ENCODE assay signal across 8 cellular contexts in the genomic region with DNA sequence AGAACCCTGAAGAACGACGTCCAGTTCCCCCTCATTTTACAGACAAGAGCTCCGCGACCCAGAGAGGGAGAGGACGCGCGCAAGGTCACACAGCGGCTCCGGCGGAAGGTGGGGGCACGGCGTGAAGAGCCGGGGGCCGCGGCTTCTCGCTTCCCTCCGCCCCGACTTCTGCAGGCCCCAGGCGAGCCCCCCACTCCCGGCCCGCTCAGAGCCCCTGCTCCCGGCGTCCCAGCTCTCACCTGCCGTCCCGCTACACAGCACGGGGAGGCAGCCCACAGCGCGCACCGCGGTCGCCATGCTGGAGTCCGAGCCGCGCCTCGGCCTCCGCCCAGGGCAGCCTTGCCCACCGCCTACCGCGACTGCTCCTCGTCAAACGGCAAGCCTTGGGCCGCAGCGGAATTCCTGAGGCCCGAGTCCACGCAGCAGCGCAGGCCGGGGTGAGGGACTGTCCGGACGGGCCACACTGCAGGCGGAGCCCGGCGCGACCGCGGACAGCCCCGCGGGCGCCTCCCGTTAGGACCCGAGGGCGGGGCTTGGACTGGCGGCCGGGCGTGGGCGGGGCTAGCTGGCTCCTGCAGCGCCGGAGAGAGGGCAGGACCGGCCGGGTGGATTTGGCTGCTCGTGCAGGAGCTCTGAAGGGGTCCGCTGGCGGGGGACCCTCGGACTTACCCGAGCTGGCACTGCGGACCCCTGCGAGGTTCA. TPM values are rescaled to one million over a fixed set of nuclear protein-coding genes. Genes with fewer than 3 reads are reported as not detected.
DNase-seq lines count a peak whose midpoint lies in the region; ATAC-seq and TF ChIP-seq lines count a peak whose summit lies in the region.

Gene MRPS5 (minus strand): TSS at position 314 of the 702 bp plus-strand sequence. CDS start 17 bp downstream, at position 297.

- TF ChIP-seq CTCF in DND-41 (IDR thresholded peaks at IDR 0.05; ENCODE audit: borderline replicate concordance, extremely low read depth, low read length, poor library complexity, severe bottlenecking) (peak; percentile 14), RWPE1 (conservative IDR thresholded peaks at IDR 0.05; ENCODE audit: low read depth) (0 out of 2 replicates have a peak, but pooled peaks have one; percentile 9), nephron (IDR thresholded peaks at IDR 0.05; ENCODE audit: unreplicated experiment in 3 of 3) (peak in 2 of 3 experiments; percentile 27 to 31)

- H3K4me2 ChIP-seq in DND-41 (ENCODE audit: insufficient read depth, low read length): peak within 1 kb of the TSS; percentile 99

- H3K27ac ChIP-seq in DND-41 (ENCODE audit: low read length): peak within 1 kb of the TSS; percentile 99
- peak within 1 kb of the TSS; percentile 85 for H3K27ac ChIP-seq in RWPE1

- peaks cover 37% of the 10 kb centered on the region for H3K4me1 Mint-ChIP-seq in activated T-helper 17 cell treated with anti-CD3 and anti-CD28 coated beads, Interleukin-2, amount 50 U/mL, for 72 hours
- H3K4me1 Mint-ChIP-seq in nephron: peaks cover 18% of the 10 kb centered on the region
- H3K4me1 Mint-ChIP-seq in stimulated activated naive CD8-positive, alpha-beta T cell treated with anti-CD3 and anti-CD28 coated beads, Interleukin-15, Interleukin-2, amounts not matched to agents 100 ng/mL and 50 ng/mL, for 24 hours (ENCODE audit: low read depth): peaks cover 45% of the 10 kb centered on the region

- peaks cover 48% of the 10 kb centered on the region for H3K36me3 Mint-ChIP-seq in activated T-helper 17 cell treated with anti-CD3 and anti-CD28 coated beads, Interleukin-2, amount 50 U/mL, for 72 hours (ENCODE audit: low read depth)
- peaks cover 19% of the 10 kb centered on the region for H3K36me3 Mint-ChIP-seq in nephron (ENCODE audit: low read depth)
- H3K36me3 Mint-ChIP-seq in stimulated activated naive CD8-positive, alpha-beta T cell treated with anti-CD3 and anti-CD28 coated beads, Interleukin-15, Interleukin-2, amounts not matched to agents 100 ng/mL and 50 ng/mL, for 24 hours (ENCODE audit: low read depth): peaks cover 33% of the 10 kb centered on the region

- peak within 1 kb of the TSS; percentile 72 to 85 for H3K4me3 ChIP-seq in DND-41 (ENCODE audit: low read depth in 1 of 2, low read length in 2 of 2)
- H3K4me3 ChIP-seq in Jurkat, Clone E6-1 (ENCODE audit: low read length): peak within 1 kb of the TSS; percentile 92

- ATAC-seq in DND-41 (ENCODE audit: insufficient read depth, low read depth) (peak; percentile 89), GM21619 (IDR thresholded peaks at IDR 0.05; ENCODE audit: unreplicated experiment) (peak; percentile 92)
- peak; percentile 97 for ATAC-seq in activated T-helper 17 cell treated with anti-CD3 and anti-CD28 coated beads, Interleukin-2, amount 50 U/mL, for 72 hours (replicated peaks)

- H3K36me3 ChIP-seq in DND-41 (ENCODE audit: insufficient read depth, low read length): peaks cover 23% of the 10 kb centered on the region

- DNase-seq in DND-41 (peak; percentile 86), RWPE1 (ENCODE audit: low spot score) (peak; percentile 88), fibroblast of peridontal ligament (ENCODE audit: extremely low read depth) (peak; percentile 54)
- peak; percentile 32 for DNase-seq in Jurkat, Clone E6-1 (ENCODE audit: low read depth, low spot score)

- H3K4me3 Mint-ChIP-seq in activated T-helper 17 cell treated with anti-CD3 and anti-CD28 coated beads, Interleukin-2, amount 50 U/mL, for 72 hours: peak within 1 kb of the TSS; percentile 95
- H3K4me3 Mint-ChIP-seq in nephron: peak within 1 kb of the TSS; percentile 97 to 99 (median 98)
- peak within 1 kb of the TSS; percentile 96 for H3K4me3 Mint-ChIP-seq in stimulated activated naive CD8-positive, alpha-beta T cell treated with anti-CD3 and anti-CD28 coated beads, Interleukin-15, Interleukin-2, amounts not matched to agents 100 ng/mL and 50 ng/mL, for 24 hours

- H3K79me2 ChIP-seq in DND-41 (ENCODE audit: insufficient read depth, low read length): peaks cover 52% of the 10 kb centered on the region

- peaks cover 16% of the 10 kb centered on the region; the same call in 1 of the 2 replicates for H4K20me1 ChIP-seq in DND-41 (ENCODE audit: insufficient read depth, low read length)

- peak within 1 kb of the TSS; percentile 98 for H2AFZ ChIP-seq in DND-41 (ENCODE audit: low read depth, low read length)

- no peaks in the 10 kb centered on the region for H3K9me3 Mint-ChIP-seq in activated T-helper 17 cell treated with anti-CD3 and anti-CD28 coated beads, Interleukin-2, amount 50 U/mL, for 72 hours
- H3K9me3 Mint-ChIP-seq in nephron: no peaks in the 10 kb centered on the region
- no peaks in the 10 kb centered on the region for H3K9me3 Mint-ChIP-seq in stimulated activated naive CD8-positive, alpha-beta T cell treated with anti-CD3 and anti-CD28 coated beads, Interleukin-15, Interleukin-2, amounts not matched to agents 100 ng/mL and 50 ng/mL, for 24 hours

- CTCF ChIA-PET in RWPE1 (lab: Yijun Ruan, JAX): interaction anchor here (0.6 to 1.4 kb wide), 4 partner anchors 38 to 386 kb away, joined by 3 to 5 read pairs (median 4); partner anchors contain the start of genes ZNF2 and ZNF514

- H3K4me1 ChIP-seq in DND-41 (ENCODE audit: insufficient read depth, low read length): peaks cover 36% of the 10 kb centered on the region

- peak within 1 kb of the TSS; percentile 99 for H3K9ac ChIP-seq in DND-41 (ENCODE audit: low read depth, low read length)

- H3K27ac Mint-ChIP-seq in activated T-helper 17 cell treated with anti-CD3 and anti-CD28 coated beads, Interleukin-2, amount 50 U/mL, for 72 hours: peak within 1 kb of the TSS; percentile 95
- H3K27ac Mint-ChIP-seq in nephron: peak within 1 kb of the TSS; percentile 98 to 100 (median 99)
- peak within 1 kb of the TSS; percentile 93 for H3K27ac Mint-ChIP-seq in stimulated activated naive CD8-positive, alpha-beta T cell treated with anti-CD3 and anti-CD28 coated beads, Interleukin-15, Interleukin-2, amounts not matched to agents 100 ng/mL and 50 ng/mL, for 24 hours

- H3K9me3 ChIP-seq in DND-41 (ENCODE audit: insufficient read depth, low read length, severe bottlenecking): no peaks in the 10 kb centered on the region

- POLR2A ChIA-PET in RWPE1 (lab: Yijun Ruan, JAX; ENCODE audit: low non-redundant PET): interaction anchor here (0.6 to 0.8 kb wide), 2 partner anchors 32 to 43 kb away, joined by 3 to 5 read pairs; partner anchors contain the start of gene ZNF2

- H3K27me3 ChIP-seq in DND-41 (ENCODE audit: insufficient read depth, low read length, poor library complexity): no peaks in the 10 kb centered on the region

- no peaks in the 10 kb centered on the region for H3K27me3 Mint-ChIP-seq in activated T-helper 17 cell treated with anti-CD3 and anti-CD28 coated beads, Interleukin-2, amount 50 U/mL, for 72 hours
- no peaks in the 10 kb centered on the region for H3K27me3 Mint-ChIP-seq in nephron (ENCODE audit: low read depth)
- H3K27me3 Mint-ChIP-seq in stimulated activated naive CD8-positive, alpha-beta T cell treated with anti-CD3 and anti-CD28 coated beads, Interleukin-15, Interleukin-2, amounts not matched to agents 100 ng/mL and 50 ng/mL, for 24 hours: no peaks in the 10 kb centered on the region

RNA-seq across cellular contexts. Expression of gene MRPS5, which starts in this region (rescaled TPM):
- 113 TPM for polyA plus RNA-seq in Jurkat, Clone E6-1 (2012; ENCODE audit: insufficient read depth, insufficient read length)
- 10 to 100 TPM; 76.0 to 93.9 TPM for total RNA-seq in activated T-helper 17 cell treated with anti-CD3 and anti-CD28 coated beads, Interleukin-2, amount 50 U/mL, for 72 hours

Comparison
In these comparisons a context has a peak if more than half of its experiments do, and no peak if none do; other contexts are left out.
1. Peak in every context shown above with its lines: DNase-seq, ATAC-seq, H3K4me3 ChIP-seq and H3K27ac ChIP-seq.
2. DNase-seq: peak in every context shown above with its lines; median percentile 88 in RWPE1; 86 in DND-41; 54 in fibroblast of peridontal ligament; 32 in Jurkat, Clone E6-1.